Comparison of ENCODE assay signal across 6 cellular contexts in the genomic region with DNA sequence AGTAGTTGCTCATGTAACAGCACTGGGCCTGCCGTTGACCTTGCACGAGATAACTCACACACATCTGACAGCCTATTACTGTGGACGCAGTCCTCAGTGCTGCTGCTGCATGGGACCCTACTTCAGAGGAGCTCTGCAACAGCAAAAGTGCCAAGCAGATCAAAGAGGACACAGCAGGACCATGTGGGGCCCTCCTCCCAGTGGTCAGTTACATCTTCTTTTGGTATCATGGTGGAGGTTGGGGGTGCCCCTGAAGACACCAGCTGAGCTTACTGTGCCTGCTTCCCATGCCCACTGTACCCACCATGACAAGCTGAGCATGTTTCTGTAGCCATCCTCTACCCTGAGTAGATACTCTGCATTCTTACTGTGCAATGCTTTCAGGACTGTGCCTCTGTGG. TPM values are rescaled to one million over a fixed set of nuclear protein-coding genes. Genes with fewer than 3 reads are reported as not detected.
"Had no signal": no experiment of that assay in that cellular context is flagged by ENCODE, and none has a peak within 500 bp of the region (broad histone marks: within the 10 kb centered on the region; RNA-seq: fewer than 3 reads in every experiment).

No MANE protein-coding gene starts in this region.

RNA-seq across cellular contexts. Expression of gene KCNJ18, which starts 41.6 kb away (rescaled TPM):
- total RNA-seq: GM23248, GM23338, H1, H7, H9, HFFc6 had no signal
